ENCODE assay signal across 8 cellular contexts in the genomic region with DNA sequence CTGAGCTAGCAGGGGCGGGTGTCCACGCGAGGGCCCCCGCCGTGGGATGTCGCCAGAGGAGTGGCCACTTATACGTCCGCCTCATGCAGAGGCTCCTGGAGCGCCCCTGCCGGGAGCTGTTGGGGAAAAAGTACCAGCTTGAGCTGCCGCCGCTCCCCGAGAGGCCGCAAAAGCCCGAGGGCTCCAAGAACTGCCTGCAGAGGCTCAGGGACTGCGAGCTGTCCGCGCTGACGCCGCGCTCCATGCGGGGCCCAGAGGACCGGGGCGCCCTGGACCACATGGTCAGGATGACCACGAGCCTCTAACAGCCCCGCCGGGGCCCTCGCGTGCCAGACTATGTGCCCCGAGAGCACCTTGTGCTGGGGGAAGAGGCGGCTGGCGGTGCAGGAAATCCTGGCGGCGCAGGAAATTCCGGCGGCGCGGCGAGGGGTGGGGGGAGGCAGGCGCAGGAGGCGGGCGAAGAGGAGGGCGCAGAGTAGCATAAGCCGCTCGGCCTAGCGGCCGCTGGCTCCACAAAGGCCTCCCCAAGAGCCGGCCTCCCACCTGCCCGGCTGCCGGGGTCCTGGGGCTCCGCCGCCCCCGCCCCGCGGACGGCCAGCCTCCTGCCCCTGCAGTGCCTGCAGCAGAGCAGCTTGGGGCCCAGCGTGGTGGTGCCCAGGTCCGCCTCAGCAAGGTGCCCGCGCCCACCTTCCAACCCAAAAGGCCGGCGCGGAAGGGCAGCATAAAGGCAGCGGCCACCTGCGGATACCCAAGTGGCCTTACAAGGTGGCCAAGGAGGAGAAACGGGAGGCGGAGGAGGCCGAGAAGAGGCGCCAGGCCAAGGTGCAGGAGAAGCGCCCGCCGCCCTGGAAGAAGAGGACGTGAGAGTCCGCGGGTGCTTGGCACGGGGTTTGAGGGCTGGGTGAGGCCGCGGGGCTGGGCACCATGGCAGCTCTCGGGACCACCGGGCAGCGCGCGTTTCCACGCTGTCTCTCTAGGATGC. TPM values are rescaled to one million over a fixed set of nuclear protein-coding genes. Genes with fewer than 3 reads are reported as not detected.
DNase-seq lines count a peak whose midpoint lies in the region; ATAC-seq and TF ChIP-seq lines count a peak whose summit lies in the region.

No MANE protein-coding gene starts in this region.

- H3K27me3 ChIP-seq in Caco-2 (replicated peaks; ENCODE audit: control insufficient read depth, insufficient read depth, low read length) (no peaks in the 10 kb centered on the region), Loucy (ENCODE audit: insufficient read depth, low read length, poor library complexity, severe bottlenecking) (peaks cover 18% of the 10 kb centered on the region)

- H3K27ac Mint-ChIP-seq in Caco-2 (ENCODE audit: unreplicated experiment) = peak overlapping the region; percentile 74

- POLR2A ChIA-PET in Caco-2 (lab: Charles Lee) = no interaction called here

- H3K4me2 ChIP-seq in Loucy (ENCODE audit: low read depth, low read length, poor library complexity, severe bottlenecking) = peak overlapping the region; percentile 90

- ATAC-seq in GM21381 (IDR thresholded peaks at IDR 0.05; ENCODE audit: unreplicated experiment) = peak; percentile 61

- WGBS in lower leg skin, 2 donors = 4 to 15% methylated on average over 47 to 82 of the region's 84 CpGs

- CTCF ChIA-PET in Caco-2 (lab: Charles Lee) = interaction anchor here (0.9 kb wide), 1 partner anchor 137 kb away, joined by 3 read pairs; no protein-coding TSS in a partner anchor

- no peak for TF ChIP-seq POLR2A in lower leg skin (IDR thresholded peaks at IDR 0.05)

- H3K27ac ChIP-seq in caudate nucleus (ENCODE audit: low read depth, low read length) = peak overlapping the region; percentile 85

- no peaks in the 10 kb centered on the region for H4K20me1 ChIP-seq in Loucy (ENCODE audit: insufficient read depth, low read length, poor library complexity, severe bottlenecking)

- intact Hi-C loops in Caco-2 (cut with micrococcal nuclease; ENCODE audit: unreplicated experiment) (no loop called here), lower leg skin (cut with DNase I; ENCODE audit: low total_unique reads) (no loop called here)

- H2AFZ ChIP-seq in Loucy (ENCODE audit: low read length) = peak overlapping the region; percentile 86

- TF ChIP-seq CTCF in Caco-2 (IDR thresholded peaks at IDR 0.05; ENCODE audit: insufficient read depth in 1 of 2, low read depth in 1 of 2, low read length in 1 of 2, severe bottlenecking in 1 of 2, unreplicated experiment in 1 of 2) (peak; percentile 25 to 61), Loucy (conservative IDR thresholded peaks at IDR 0.05; ENCODE audit: low read length) (peak; percentile 46; the same call in 1 of the 2 replicates), lower leg skin (IDR thresholded peaks at IDR 0.05) (no peak)

- H3K4me1 ChIP-seq in Caco-2 (no peaks in the 10 kb centered on the region), Loucy (ENCODE audit: insufficient read depth, low read length, poor library complexity, severe bottlenecking) (peaks cover 18% of the 10 kb centered on the region)

- no peaks in the 10 kb centered on the region for H3K9me2 ChIP-seq in Loucy (replicated peaks; ENCODE audit: low read depth, low read length)

- H3K27me3 Mint-ChIP-seq in Caco-2 (ENCODE audit: insufficient read depth, unreplicated experiment) = peaks cover 2% of the 10 kb centered on the region

- H3K9me3 ChIP-seq in Caco-2 (no peaks in the 10 kb centered on the region), Loucy (ENCODE audit: insufficient read depth, low read depth, low read length) (no peaks in the 10 kb centered on the region)

- DNase-seq in Caco-2 = peak; percentile 83
- DNase-seq in activated CD4-positive, CD25-positive, alpha-beta regulatory T cell (lab: John Stamatoyannopoulos, UW) = peak; percentile 22 to 35 (median 24)
- peak in 58 of 61 donors; percentile 28 to 89 (median 76) for DNase-seq in caudate nucleus (lab: John Stamatoyannopoulos, UW)
- peak in 1 of 2 donors; percentile 92 for DNase-seq in lower leg skin (ENCODE audit: low spot score in 2 of 2)
- DNase-seq in stimulated activated CD8-positive, alpha-beta memory T cell treated with anti-CD3 and anti-CD28 coated beads, Interleukin-15, amount 100 ng/mL, for 24 hours (ENCODE audit: low read depth) = peak; percentile 38
- no peak for DNase-seq in GM19240 (ENCODE audit: insufficient read length, low spot score)

- peaks cover 7% of the 10 kb centered on the region for H3K4me1 Mint-ChIP-seq in Caco-2 (ENCODE audit: low read depth, unreplicated experiment)

- no peaks in the 10 kb centered on the region for H3K9me3 Mint-ChIP-seq in Caco-2 (ENCODE audit: unreplicated experiment)

- H3K4me3 ChIP-seq in Caco-2 (ENCODE audit: low read depth, low read length) (peak overlapping the region; percentile 65), Loucy (ENCODE audit: low read length, poor library complexity, severe bottlenecking) (peak overlapping the region; percentile 99), lower leg skin (ENCODE audit: low read depth, poor library complexity, severe bottlenecking) (peak overlapping the region; percentile 62)

- H3K36me3 ChIP-seq in Caco-2 (ENCODE audit: control insufficient read depth, insufficient read depth, low read length) (no peaks in the 10 kb centered on the region), Loucy (ENCODE audit: insufficient read depth, low read length) (no peaks in the 10 kb centered on the region)

- H3K36me3 Mint-ChIP-seq in Caco-2 (ENCODE audit: insufficient read depth, unreplicated experiment) = no peaks in the 10 kb centered on the region

- BruUV-seq in Caco-2 (replicated peaks; lab: Mats Ljungman, UMichigan) = no TSS peak

- no peaks in the 10 kb centered on the region for H3F3A ChIP-seq in Loucy (ENCODE audit: low read depth)

- peak overlapping the region; percentile 96 for H3K9ac ChIP-seq in Loucy (ENCODE audit: low read depth, low read length, poor library complexity, severe bottlenecking)

- H3K4me3 Mint-ChIP-seq in Caco-2 (ENCODE audit: unreplicated experiment) = peak overlapping the region; percentile 90

- peaks cover 35% of the 10 kb centered on the region for H3K79me2 ChIP-seq in Loucy (ENCODE audit: insufficient read depth, low read length)

RNA-seq across cellular contexts. Expression of a gene that starts 42.1 kb away (rescaled TPM):
- not detected in 2 replicates for total RNA-seq in Caco-2 (2022)
- total RNA-seq in lower leg skin = not detected

Comparison
In these comparisons a context has a peak if more than half of its experiments do, and no peak if none do; other contexts are left out.
1. CTCF ChIP-seq: peak in Caco-2 (2 of 2) and Loucy (single experiment); none in lower leg skin (0 of 3).
2. Peak in every context shown above with its lines, with median percentiles within 50 percentile points of each other: H3K4me3 ChIP-seq.